ENCODE assay signal across 17 cellular contexts in genomic region chr12:95099270-95099790, GRCh38.
"Had no signal": no experiment of that assay in that cellular context is flagged by ENCODE, and none has a peak within 500 bp of the region (broad histone marks: within the 10 kb centered on the region; RNA-seq: fewer than 3 reads in every experiment).

No MANE protein-coding gene starts in this region.

- DNase-seq: activated CD4-positive, alpha-beta T cell treated with anti-CD3 and anti-CD28 coated beads for 1 hour; activated CD4-positive, alpha-beta T cell treated with anti-CD3 and anti-CD28 coated beads, Interleukin-2, amount 50 U/mL, for 4 hours; activated gamma-delta T cell; adrenal gland; esophagus squamous epithelium; left colon; midbrain; right cardiac atrium; stimulated activated CD4-positive, alpha-beta T cell treated with anti-CD3 and anti-CD28 coated beads, Interleukin-2, amount 100 ng/mL, for 24 hours; stimulated activated naive CD4-positive, alpha-beta T cell treated with Interleukin-2 at 50 U/mL for 16 hours; thyroid gland had no signal

- ATAC-seq: activated naive CD4-positive, alpha-beta T cell treated with anti-CD3 and anti-CD28 coated beads, Interleukin-2, amount 50 U/mL, for 72 hours had no signal

- H3K4me3 ChIP-seq: adrenal gland, breast epithelium, coronary artery, esophagus squamous epithelium, lung, prostate gland, thyroid gland had no signal

- H3K4me1 ChIP-seq: breast epithelium had no signal

- H3K27ac ChIP-seq: adrenal gland, breast epithelium, coronary artery, esophagus squamous epithelium, prostate gland, thyroid gland, VCaP had no signal

- H3K36me3 ChIP-seq: breast epithelium, prostate gland had no signal

- H3K9me3 ChIP-seq: adrenal gland, breast epithelium, esophagus squamous epithelium, prostate gland, thyroid gland had no signal

- H3K27me3 ChIP-seq: adrenal gland, breast epithelium, esophagus squamous epithelium, thyroid gland had no signal
